Comparison of ENCODE assay signal across 27 cellular contexts in the genomic region with DNA sequence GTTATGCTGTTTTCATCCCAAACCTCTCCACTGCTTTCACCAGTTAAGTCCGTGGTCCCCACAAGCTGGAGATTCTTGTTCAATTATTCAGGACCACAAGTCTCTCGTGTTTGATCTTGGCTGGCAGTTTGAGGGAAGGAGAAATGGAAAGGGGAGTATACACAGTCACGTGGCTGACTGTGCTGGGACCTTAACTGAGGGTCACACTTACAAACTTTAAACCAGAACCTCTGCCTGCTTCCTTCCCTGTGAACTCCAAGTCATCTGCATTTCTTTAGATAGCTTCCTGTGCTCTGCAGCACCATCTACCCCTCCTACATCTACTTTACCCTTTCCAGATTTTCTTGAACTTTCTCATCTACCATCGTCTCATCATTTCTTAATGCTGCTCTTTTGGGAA.
DNase-seq lines count a peak whose midpoint lies in the region; ATAC-seq, FAIRE-seq and TF ChIP-seq lines count a peak whose summit lies in the region.
"Had no signal": no experiment of that assay in that cellular context is flagged by ENCODE, and none has a peak within 500 bp of the region (broad histone marks: within the 10 kb centered on the region; RNA-seq: fewer than 3 reads in every experiment).

No MANE protein-coding gene starts in this region.

- H3K9me2 ChIP-seq in GM23338 (ENCODE audit: insufficient read depth) = no peaks in the 10 kb centered on the region

- H3K36me3 ChIP-seq in GM23338 (ENCODE audit: insufficient read depth) (0 out of 2 replicates have a peak, but pooled peaks cover 4% of the 10 kb centered on the region), NT2/D1 (ENCODE audit: insufficient read depth, insufficient read length, low read length) (peaks cover 5% of the 10 kb centered on the region), H1 (ENCODE audit: control insufficient read depth in 2 of 4, insufficient read depth in 4 of 4, low read length in 3 of 4) (no peaks in the 10 kb centered on the region)
- H3K36me3 ChIP-seq: BE2C; BLaER1 treated with 17β-estradiol and CSF1 and Interleukin-3, amounts not matched to agents 10 nM and 100 nM had no signal

- CTCF ChIA-PET in H1 (lab: Charles Lee; ENCODE audit: partially characterized antibody) = interaction anchor here (0.8 to 2.6 kb wide), 7 partner anchors 8 to 130 kb away, joined by 3 to 9 read pairs (median 5); no protein-coding TSS in a partner anchor

- no peaks in the 10 kb centered on the region for H3K27me3 ChIP-seq in GM23338 (ENCODE audit: insufficient read depth)
- H3K27me3 ChIP-seq in NT2/D1 (ENCODE audit: insufficient read depth, insufficient read length) = no peaks in the 10 kb centered on the region
- H3K27me3 ChIP-seq in H1 (replicated peaks in 1 of 4; ENCODE audit: control insufficient read depth in 3 of 4, extremely low read depth in 1 of 4, insufficient read depth in 3 of 4, low read length in 3 of 4) = no peaks in the 10 kb centered on the region
- H3K27me3 ChIP-seq: BE2C; BLaER1 treated with 17β-estradiol and CSF1 and Interleukin-3, amounts not matched to agents 10 nM and 100 nM had no signal

- WGBS in H1 (ENCODE audit: extremely low coverage in 1 of 2, insufficient coverage in 1 of 2, insufficient read length in 1 of 2, insufficient replicate concordance in 2 of 2, low coverage in 1 of 2, low lambda C conversion rate in 2 of 2, missing lambda C conversion rate in 1 of 2), 2 experiments = 50% methylated on average over 4 of the region's 4 CpGs; no CpG with 5 or more reads in 1 of the 2 experiments

- H4K20me1 ChIP-seq in GM23338 (replicated peaks; ENCODE audit: insufficient read depth) (no peaks in the 10 kb centered on the region), H1 (replicated peaks in 1 of 2; ENCODE audit: control insufficient read depth in 1 of 2, insufficient read depth in 2 of 2, low read length in 2 of 2) (no peaks in the 10 kb centered on the region)
- H4K20me1 ChIP-seq: BLaER1 treated with 17β-estradiol and CSF1 and Interleukin-3, amounts not matched to agents 10 nM and 100 nM had no signal

- H3K56ac ChIP-seq in H1 (replicated peaks; ENCODE audit: insufficient read length, low read depth, low read length) = no peak overlapping the region

- no peak overlapping the region for H2BK15ac ChIP-seq in H1 (ENCODE audit: low read length)

- no peak for TF ChIP-seq POLR2A in H1 (IDR thresholded peaks at IDR 0.05; ENCODE audit: control extremely low read depth in 1 of 2, low read depth in 2 of 2, low read length in 2 of 2)

- H2AFZ ChIP-seq in GM23338 (peak overlapping the region; percentile 2; the same call in 1 of the 2 replicates), H1 (ENCODE audit: low read length) (peak overlapping the region; percentile 48; the same call in 1 of the 2 replicates)
- H2AFZ ChIP-seq: GM23248 had no signal

- no peaks in the 10 kb centered on the region for H3K79me1 ChIP-seq in H1 (ENCODE audit: low read depth, low read length)

- H4K8ac ChIP-seq in H1 (ENCODE audit: extremely low read depth, insufficient read depth, low read length) = no peak overlapping the region

- no peak overlapping the region for H3K27ac ChIP-seq in GM23338 (ENCODE audit: low read depth)
- no peak overlapping the region for H3K27ac ChIP-seq in H1 (ENCODE audit: low read depth, low read length)
- H3K27ac ChIP-seq: 22Rv1; BLaER1 treated with 17β-estradiol and CSF1 and Interleukin-3, amounts not matched to agents 10 nM and 100 nM; GM23248 had no signal

- no peak overlapping the region for H3K4me3 Mint-ChIP-seq in GM23338
- H3K4me3 Mint-ChIP-seq in neural crest cell = no peak overlapping the region
- H3K4me3 Mint-ChIP-seq: CD14-positive monocyte; CD4-positive, alpha-beta T cell had no signal

- H2BK5ac ChIP-seq in H1 (ENCODE audit: low read depth, low read length) = no peak overlapping the region; the same call in 1 of the 2 replicates

- TF ChIP-seq CTCF in GM23338 (conservative IDR thresholded peaks at IDR 0.05; ENCODE audit: low read depth in 2 of 2) (no peak), H1 (IDR thresholded peaks at IDR 0.05; ENCODE audit: control extremely low read depth in 1 of 3, insufficient read depth in 1 of 3, low read depth in 1 of 3, low read length in 3 of 3) (no peak), neural crest cell (conservative IDR thresholded peaks at IDR 0.05) (no peak)

- H2BK12ac ChIP-seq in H1 (ENCODE audit: low read depth, low read length) = no peak overlapping the region; the same call in 1 of the 2 replicates

- H3K9me3 ChIP-seq in NT2/D1 (ENCODE audit: insufficient read depth, low read length) (peaks cover 24% of the 10 kb centered on the region), H1 (ENCODE audit: insufficient read depth in 2 of 2, low read depth in 1 of 2, low read length in 1 of 2) (peaks cover 4 to 5% of the 10 kb centered on the region in 2 experiments; a peak in 1 of 4 replicates)
- H3K9me3 ChIP-seq: BE2C had no signal

- H3K9me3 Mint-ChIP-seq in GM23338 (peaks cover 39% of the 10 kb centered on the region), neural crest cell (peaks cover 3% of the 10 kb centered on the region)

- peaks cover 11% of the 10 kb centered on the region for H3K4me1 Mint-ChIP-seq in GM23338
- H3K4me1 Mint-ChIP-seq in neural crest cell = no peaks in the 10 kb centered on the region
- H3K4me1 Mint-ChIP-seq: CD14-positive monocyte; CD8-positive, alpha-beta memory T cell had no signal

- H3K9ac ChIP-seq in NT2/D1 (ENCODE audit: insufficient read length, low read depth) (no peak overlapping the region), H1 (replicated peaks in 1 of 4; ENCODE audit: extremely low read depth in 1 of 4, low read depth in 3 of 4, low read length in 3 of 4) (no peak overlapping the region)
- H3K9ac ChIP-seq: BLaER1 treated with 17β-estradiol and CSF1 and Interleukin-3, amounts not matched to agents 10 nM and 100 nM; GM23248 had no signal

- peaks cover 4% of the 10 kb centered on the region for H3K27me3 Mint-ChIP-seq in GM23338 (ENCODE audit: insufficient read depth, low read depth, poor library complexity)
- peaks cover 2% of the 10 kb centered on the region for H3K27me3 Mint-ChIP-seq in neural crest cell (ENCODE audit: low read depth)

- FAIRE-seq in H1 (lab: Jason Lieb, UNC) = peak; percentile 55
- FAIRE-seq: A204.1, D721Med, GM12891, GM18507, GM19239, H54 had no signal

- H3K36me3 Mint-ChIP-seq in GM23338 (ENCODE audit: low read depth) (peaks cover 31% of the 10 kb centered on the region), neural crest cell (ENCODE audit: low read depth) (peaks cover 19% of the 10 kb centered on the region)
- H3K36me3 Mint-ChIP-seq: CD14-positive monocyte had no signal

- H2AK5ac ChIP-seq in H1 (ENCODE audit: low read depth, low read length) = no peak overlapping the region

- H3K4ac ChIP-seq in H1 (replicated peaks; ENCODE audit: insufficient read length, low read depth, low read length) = no peak overlapping the region

- H3K4me3 ChIP-seq in GM23338 (no peak overlapping the region), NT2/D1 (ENCODE audit: insufficient read length, low read depth) (no peak overlapping the region), H1 (ENCODE audit: extremely low read depth in 1 of 4, insufficient read depth in 2 of 4, low read depth in 3 of 4, low read length in 4 of 4) (no peak overlapping the region)
- H3K4me3 ChIP-seq: BLaER1 treated with 17β-estradiol and CSF1 and Interleukin-3, amounts not matched to agents 10 nM and 100 nM; GM23248 had no signal

- H2BK20ac ChIP-seq in H1 (ENCODE audit: low read length) = no peak overlapping the region

- no peak overlapping the region for H3K23ac ChIP-seq in H1 (ENCODE audit: insufficient read length)

- TF ChIP-seq RAD21 in H1 (IDR thresholded peaks at IDR 0.05 in 1 of 2, conservative IDR thresholded peaks at IDR 0.05 in 1 of 2; ENCODE audit: low read depth in 2 of 2, low read length in 2 of 2) = no peak

- no peaks in the 10 kb centered on the region for H3K23me2 ChIP-seq in H1 (ENCODE audit: low read depth, low read length)

- H3K4me1 ChIP-seq in GM23338 (ENCODE audit: insufficient read depth) = peaks cover 13% of the 10 kb centered on the region
- H3K4me1 ChIP-seq in NT2/D1 (ENCODE audit: insufficient read depth, insufficient read length) = peaks cover 2% of the 10 kb centered on the region
- H3K4me1 ChIP-seq in H1 (replicated peaks in 1 of 4; ENCODE audit: control insufficient read depth in 3 of 4, insufficient read depth in 4 of 4, low read length in 3 of 4) = peaks cover 0 to 7% (median 0%) of the 10 kb centered on the region in 4 experiments; a peak in 2 of 7 replicates
- H3K4me1 ChIP-seq: BE2C; BLaER1 treated with 17β-estradiol and CSF1 and Interleukin-3, amounts not matched to agents 10 nM and 100 nM had no signal

- peak overlapping the region; percentile 8; the same call in 1 of the 2 replicates for H3K27ac Mint-ChIP-seq in GM23338
- peak overlapping the region; percentile 89 for H3K27ac Mint-ChIP-seq in neural crest cell (ENCODE audit: unreplicated experiment)
- H3K27ac Mint-ChIP-seq: CD14-positive monocyte; CD4-positive, alpha-beta T cell had no signal

- H3K4me2 ChIP-seq in GM23338 (peak overlapping the region; percentile 58), H1 (ENCODE audit: insufficient read depth in 1 of 2, low read depth in 2 of 2, low read length in 2 of 2) (peak overlapping the region in 1 of 2 experiments; percentile 18; a peak in 1 of 4 replicates)
- H3K4me2 ChIP-seq: BLaER1 treated with 17β-estradiol and CSF1 and Interleukin-3, amounts not matched to agents 10 nM and 100 nM had no signal

- ATAC-seq in GM23338 (peak; percentile 72), GM18870 (IDR thresholded peaks at IDR 0.05; ENCODE audit: unreplicated experiment) (no peak), HG03457 (IDR thresholded peaks at IDR 0.05; ENCODE audit: unreplicated experiment) (no peak)
- ATAC-seq: HCT116 had no signal

- H4K91ac ChIP-seq in H1 (replicated peaks; ENCODE audit: insufficient read length, low read length) = no peak overlapping the region

- H3K14ac ChIP-seq in H1 (ENCODE audit: insufficient read length) = no peak overlapping the region

- no peaks in the 10 kb centered on the region for H3F3A ChIP-seq in GM23338 (replicated peaks; ENCODE audit: low read depth)

- no peak for TF ChIP-seq EP300 in H1 (IDR thresholded peaks at IDR 0.05; ENCODE audit: borderline replicate concordance in 1 of 2, low read depth in 2 of 2, low read length in 2 of 2)

- H4K5ac ChIP-seq in H1 (ENCODE audit: insufficient read length, low read depth, low read length) = no peak overlapping the region

- peak; percentile 28 for DNase-seq in GM23338 (ENCODE audit: low spot score)
- DNase-seq in NT2/D1 (ENCODE audit: low read depth, low spot score) = peak; percentile 28
- DNase-seq in H1 (ENCODE audit: low read depth in 1 of 2, low spot score in 2 of 2) = no peak
- no peak for DNase-seq in neural crest cell (ENCODE audit: low read depth, low spot score)
- DNase-seq in AG20443 (ENCODE audit: low spot score) = no peak
- DNase-seq in UCSD-AML1 (lab: John Stamatoyannopoulos, UW; ENCODE audit: unreplicated experiment) = no peak
- DNase-seq: AML-193; BE2C; CD4-positive, alpha-beta T cell; CD8-positive, alpha-beta memory T cell; DMS 273 treated with DMSO at 0.1 percent for 48 hours; DMS79; EL; GF-D8; GM23248 had no signal

- no peak overlapping the region for H2BK120ac ChIP-seq in H1 (replicated peaks; ENCODE audit: low read depth, low read length)

- H3K79me2 ChIP-seq in GM23338 (replicated peaks; ENCODE audit: insufficient read depth) (no peaks in the 10 kb centered on the region), H1 (ENCODE audit: control insufficient read depth in 1 of 2, insufficient read depth in 2 of 2, low read length in 2 of 2) (no peaks in the 10 kb centered on the region)

- 0 out of 2 replicates have a peak overlapping the region, but pooled peaks have one; percentile 81 for H3K18ac ChIP-seq in H1 (ENCODE audit: extremely low read depth, low read length)

- POLR2A ChIA-PET in H1 (lab: Charles Lee; ENCODE audit: partially characterized antibody) = interaction anchor here (0.7 kb wide), 1 partner anchor 19 kb away, joined by 5 read pairs; no protein-coding TSS in a partner anchor

Comparison
In these comparisons a context has a peak if more than half of its experiments do, and no peak if none do; other contexts are left out.
1. DNase-seq: peak in GM23338 (single experiment) and NT2/D1 (single experiment); none in H1 (0 of 2), neural crest cell (single experiment), AG20443 (single experiment) and UCSD-AML1 (single experiment).